Comparison of ENCODE assay signal across 19 cellular contexts in genomic region chr18:22398464-22398863, GRCh38. TPM values are rescaled to one million over a fixed set of nuclear protein-coding genes. Genes with fewer than 3 reads are reported as not detected.
"Had no signal": no experiment of that assay in that cellular context is flagged by ENCODE, and none has a peak within 500 bp of the region (broad histone marks: within the 10 kb centered on the region; RNA-seq: fewer than 3 reads in every experiment).

No MANE protein-coding gene starts in this region.

- H3K27ac ChIP-seq: right lobe of liver, testis had no signal

- H3K9me3 Mint-ChIP-seq: endodermal cell, WTC11 had no signal

- H3K36me3 ChIP-seq: right lobe of liver had no signal

- H3K9me3 ChIP-seq: right lobe of liver, testis had no signal

- H3K4me1 Mint-ChIP-seq: activated CD4-positive, alpha-beta memory T cell treated with anti-CD3 and anti-CD28 coated beads, Interleukin-2, amount 10 ng/mL, durations not matched to agents 7 days and 5 days; activated CD4-positive, alpha-beta T cell treated with anti-CD3 and anti-CD28 coated beads for 36 hours; stimulated activated effector memory CD8-positive, alpha-beta T cell treated with anti-CD3 and anti-CD28 coated beads, Interleukin-12 subunit alpha, Interleukin-12 subunit beta, amount 100 ng/mL, for 72 hours had no signal

- H3K27me3 ChIP-seq: right lobe of liver, testis had no signal

- H3K4me3 ChIP-seq: right lobe of liver, smooth muscle cell, testis had no signal

- H3K27me3 Mint-ChIP-seq: activated CD4-positive, alpha-beta memory T cell treated with anti-CD3 and anti-CD28 coated beads, Interleukin-2, amount 10 ng/mL, durations not matched to agents 7 days and 5 days; activated CD4-positive, alpha-beta T cell treated with anti-CD3 and anti-CD28 coated beads for 36 hours; activated CD8-positive, alpha-beta memory T cell treated with anti-CD3 and anti-CD28 coated beads, Interleukin-2, amount 10 ng/mL, durations not matched to agents 7 days and 5 days; type B pancreatic cell had no signal

- DNase-seq: activated CD4-positive, alpha-beta memory T cell treated with anti-CD3 and anti-CD28 coated beads, Interleukin-2, amount 10 ng/mL, durations not matched to agents 7 days and 5 days; activated CD4-positive, alpha-beta T cell treated with anti-CD3 and anti-CD28 coated beads for 36 hours; activated CD8-positive, alpha-beta memory T cell treated with anti-CD3 and anti-CD28 coated beads, Interleukin-2, amount 10 ng/mL, durations not matched to agents 7 days and 5 days; caudate nucleus; endodermal cell; occipital lobe; right lobe of liver; stimulated activated CD4-positive, alpha-beta T cell treated with anti-CD3 and anti-CD28 coated beads, Interleukin-4, amount 100 ng/mL, for 24 hours; testis had no signal

- H3K27ac Mint-ChIP-seq: activated CD4-positive, alpha-beta memory T cell treated with anti-CD3 and anti-CD28 coated beads, Interleukin-2, amount 10 ng/mL, durations not matched to agents 7 days and 5 days; activated CD4-positive, alpha-beta T cell treated with anti-CD3 and anti-CD28 coated beads for 36 hours; activated CD8-positive, alpha-beta memory T cell treated with anti-CD3 and anti-CD28 coated beads, Interleukin-2, amount 10 ng/mL, durations not matched to agents 7 days and 5 days; activated naive CD8-positive, alpha-beta T cell; endodermal cell; stimulated activated effector memory CD8-positive, alpha-beta T cell treated with anti-CD3 and anti-CD28 coated beads, Interleukin-12 subunit alpha, Interleukin-12 subunit beta, amount 100 ng/mL, for 72 hours; type B pancreatic cell; WTC11 had no signal

- H3K36me3 Mint-ChIP-seq: activated CD8-positive, alpha-beta memory T cell treated with anti-CD3 and anti-CD28 coated beads, Interleukin-2, amount 10 ng/mL, durations not matched to agents 7 days and 5 days; activated naive CD8-positive, alpha-beta T cell; stimulated activated effector memory CD8-positive, alpha-beta T cell treated with anti-CD3 and anti-CD28 coated beads, Interleukin-12 subunit alpha, Interleukin-12 subunit beta, amount 100 ng/mL, for 72 hours; type B pancreatic cell; WTC11 had no signal

- H3K4me3 Mint-ChIP-seq: activated CD4-positive, alpha-beta memory T cell treated with anti-CD3 and anti-CD28 coated beads, Interleukin-2, amount 10 ng/mL, durations not matched to agents 7 days and 5 days; activated CD4-positive, alpha-beta T cell treated with anti-CD3 and anti-CD28 coated beads for 36 hours; activated CD8-positive, alpha-beta memory T cell treated with anti-CD3 and anti-CD28 coated beads, Interleukin-2, amount 10 ng/mL, durations not matched to agents 7 days and 5 days; activated naive CD8-positive, alpha-beta T cell; endodermal cell; stimulated activated effector memory CD8-positive, alpha-beta T cell treated with anti-CD3 and anti-CD28 coated beads, Interleukin-12 subunit alpha, Interleukin-12 subunit beta, amount 100 ng/mL, for 72 hours; type B pancreatic cell; WTC11 had no signal

- H3K4me1 ChIP-seq: right lobe of liver, testis had no signal

- H3K4me2 ChIP-seq: smooth muscle cell had no signal

- ATAC-seq: activated CD4-positive, alpha-beta T cell treated with anti-CD3 and anti-CD28 coated beads for 36 hours; activated CD8-positive, alpha-beta memory T cell treated with anti-CD3 and anti-CD28 coated beads, Interleukin-2, amount 10 ng/mL, durations not matched to agents 7 days and 5 days; left lobe of liver; stimulated activated effector memory CD8-positive, alpha-beta T cell treated with anti-CD3 and anti-CD28 coated beads, Interleukin-12 subunit alpha, Interleukin-12 subunit beta, amount 100 ng/mL, for 72 hours; WTC11 had no signal

RNA-seq across cellular contexts. Expression of gene CTAGE1, which starts 19.3 kb away (rescaled TPM):
- total RNA-seq: activated CD4-positive, alpha-beta memory T cell treated with anti-CD3 and anti-CD28 coated beads, Interleukin-2, amount 10 ng/mL, durations not matched to agents 7 days and 5 days; activated CD4-positive, alpha-beta T cell treated with anti-CD3 and anti-CD28 coated beads for 36 hours; activated CD8-positive, alpha-beta memory T cell treated with anti-CD3 and anti-CD28 coated beads, Interleukin-2, amount 10 ng/mL, durations not matched to agents 7 days and 5 days; endodermal cell; left lobe of liver; occipital lobe; posterior vena cava; right lobe of liver; smooth muscle cell; T-helper 2 cell treated with Interferon-gamma antibody and Interleukin-4, amounts not matched to agents 100 ng/mL and 5 ng/mL, for 36 hours; WTC11 had no signal
- polyA plus RNA-seq: esophagus, neural cell, smooth muscle cell had no signal
